Comparison of ENCODE assay signal across 1 cellular context in genomic region chr7:137933270-137934017, GRCh38.
TF ChIP-seq lines count a peak whose summit lies in the region.

No MANE protein-coding gene starts in this region.

TF ChIP-seq in HEK293, 187 proteins besides CTCF, POLR2A, EP300 and RAD21 (continued from another document):
- TF ChIP-seq ZNF707 (tag by site-specific recombination; IDR thresholded peaks at IDR 0.05) (no peak), ZBTB17 (tag by site-specific recombination; IDR thresholded peaks at IDR 0.05) (peak; percentile 48; the same call in 1 of the 2 replicates)
